In genomic region chr19:23802290-23802689, GRCh38 we compare ENCODE assay signal across 17 cellular contexts. TPM values are rescaled to one million over a fixed set of nuclear protein-coding genes. Genes with fewer than 3 reads are reported as not detected.
DNase-seq lines count a peak whose midpoint lies in the region; ATAC-seq and TF ChIP-seq lines count a peak whose summit lies in the region.
"Had no signal": no experiment of that assay in that cellular context is flagged by ENCODE, and none has a peak within 500 bp of the region (broad histone marks: within the 10 kb centered on the region; RNA-seq: fewer than 3 reads in every experiment).

No MANE protein-coding gene starts in this region.

- peak overlapping the region; percentile 1 for H3K27ac ChIP-seq in KOPT-K1 (ENCODE audit: low read depth, low read length, poor library complexity, severe bottlenecking)
- H3K27ac ChIP-seq: BLaER1, SJCRH30, transverse colon had no signal

- CTCF ChIA-PET in activated CD4-positive, alpha-beta T cell treated with anti-CD3 and anti-CD28 coated beads for 36 hours (lab: Charles Lee), result interaction anchor here (1.2 kb wide), 1 partner anchor 16 kb away, joined by 3 read pairs; no protein-coding TSS in a partner anchor

- H3K9me3 Mint-ChIP-seq in activated CD4-positive, alpha-beta T cell treated with anti-CD3 and anti-CD28 coated beads for 36 hours (ENCODE audit: low read depth), result peaks cover 2% of the 10 kb centered on the region
- H3K9me3 Mint-ChIP-seq in activated T-helper 1 cell treated with anti-CD3 and anti-CD28 coated beads, Interleukin-12 subunit alpha, Interleukin-12 subunit beta, Interleukin-2, Interleukin-4 antibody, amounts not matched to agents 30 ng/mL and 10 ng/mL and 1 ng/mL, durations not matched to agents 14 hours and 24 hours and 36 hours, result peaks cover 26% of the 10 kb centered on the region

- peak overlapping the region; percentile 42 for H3K4me3 Mint-ChIP-seq in activated CD4-positive, alpha-beta T cell treated with anti-CD3 and anti-CD28 coated beads for 36 hours
- peak overlapping the region; percentile 57 for H3K4me3 Mint-ChIP-seq in activated T-helper 1 cell treated with anti-CD3 and anti-CD28 coated beads, Interleukin-12 subunit alpha, Interleukin-12 subunit beta, Interleukin-2, Interleukin-4 antibody, amounts not matched to agents 30 ng/mL and 10 ng/mL and 1 ng/mL, durations not matched to agents 14 hours and 24 hours and 36 hours

- intact Hi-C loops in activated CD4-positive, alpha-beta T cell treated with anti-CD3 and anti-CD28 coated beads for 36 hours (cut with DNase I, micrococcal nuclease), result loop anchor here in 1 of 2 experiments (5.0 kb wide), 1 partner anchor 115 kb away; the partner anchor contains the start of gene ZNF675
- intact Hi-C loops in activated T-helper 1 cell treated with anti-CD3 and anti-CD28 coated beads, Interleukin-12 subunit alpha, Interleukin-12 subunit beta, Interleukin-2, Interleukin-4 antibody, amounts not matched to agents 30 ng/mL and 10 ng/mL and 1 ng/mL, durations not matched to agents 14 hours and 24 hours and 36 hours (cut with micrococcal nuclease), result no loop called here

- H3K36me3 ChIP-seq in KOPT-K1 (ENCODE audit: insufficient read depth, low read length), result no peaks in the 10 kb centered on the region
- H3K36me3 ChIP-seq: BLaER1, transverse colon had no signal

- peak; percentile 14 for DNase-seq in activated CD4-positive, alpha-beta T cell treated with anti-CD3 and anti-CD28 coated beads for 36 hours
- DNase-seq in activated CD4-positive, alpha-beta T cell treated with anti-CD3 and anti-CD28 coated beads for 1 hour, result no peak
- no peak for DNase-seq in activated T-helper 1 cell treated with anti-CD3 and anti-CD28 coated beads, Interleukin-12 subunit alpha, Interleukin-12 subunit beta, Interleukin-2, Interleukin-4 antibody, amounts not matched to agents 30 ng/mL and 10 ng/mL and 1 ng/mL, durations not matched to agents 14 hours and 24 hours and 36 hours (ENCODE audit: low spot score)
- DNase-seq in iris pigment epithelial cell (ENCODE audit: low read depth), result peak; percentile 68
- DNase-seq in erythroblast (lab: John Stamatoyannopoulos, UW), result no peak
- no peak for DNase-seq in activated gamma-delta T cell (lab: John Stamatoyannopoulos, UW)
- DNase-seq: 8988T, DMS53, head of caudate nucleus, NCI-H1092, NCI-H526 treated with DMSO at 0.1 percent for 48 hours, SJCRH30, transverse colon had no signal

- no peaks in the 10 kb centered on the region for H3K27me3 Mint-ChIP-seq in activated CD4-positive, alpha-beta T cell treated with anti-CD3 and anti-CD28 coated beads for 36 hours
- no peaks in the 10 kb centered on the region for H3K27me3 Mint-ChIP-seq in activated T-helper 1 cell treated with anti-CD3 and anti-CD28 coated beads, Interleukin-12 subunit alpha, Interleukin-12 subunit beta, Interleukin-2, Interleukin-4 antibody, amounts not matched to agents 30 ng/mL and 10 ng/mL and 1 ng/mL, durations not matched to agents 14 hours and 24 hours and 36 hours (ENCODE audit: insufficient read depth)
- H3K27me3 Mint-ChIP-seq: IgD-negative memory B cell had no signal

- peak; percentile 74 for ATAC-seq in activated CD4-positive, alpha-beta T cell treated with anti-CD3 and anti-CD28 coated beads for 36 hours
- no peak for ATAC-seq in HG02642 (IDR thresholded peaks at IDR 0.05; ENCODE audit: poor library complexity, unreplicated experiment)

- peaks cover 29% of the 10 kb centered on the region for H3K4me1 Mint-ChIP-seq in activated CD4-positive, alpha-beta T cell treated with anti-CD3 and anti-CD28 coated beads for 36 hours
- H3K4me1 Mint-ChIP-seq in activated T-helper 1 cell treated with anti-CD3 and anti-CD28 coated beads, Interleukin-12 subunit alpha, Interleukin-12 subunit beta, Interleukin-2, Interleukin-4 antibody, amounts not matched to agents 30 ng/mL and 10 ng/mL and 1 ng/mL, durations not matched to agents 14 hours and 24 hours and 36 hours (ENCODE audit: low read depth), result peaks cover 13% of the 10 kb centered on the region

- no peak for TF ChIP-seq POLR2A in erythroblast (IDR thresholded peaks at IDR 0.05; ENCODE audit: low read length)

- H3K9me3 ChIP-seq in KOPT-K1 (ENCODE audit: insufficient read depth, low read length, poor library complexity, severe bottlenecking), result peaks cover 18% of the 10 kb centered on the region
- H3K9me3 ChIP-seq: SJCRH30 had no signal

- POLR2A ChIA-PET in activated CD4-positive, alpha-beta T cell treated with anti-CD3 and anti-CD28 coated beads for 36 hours (lab: Charles Lee), result interaction anchor here (0.7 kb wide), 1 partner anchor 112 kb away, joined by 3 read pairs; the partner anchor contains the start of gene ZNF726

- peaks cover 6% of the 10 kb centered on the region for H3K36me3 Mint-ChIP-seq in activated CD4-positive, alpha-beta T cell treated with anti-CD3 and anti-CD28 coated beads for 36 hours (ENCODE audit: low read depth)
- peaks cover 3% of the 10 kb centered on the region for H3K36me3 Mint-ChIP-seq in activated T-helper 1 cell treated with anti-CD3 and anti-CD28 coated beads, Interleukin-12 subunit alpha, Interleukin-12 subunit beta, Interleukin-2, Interleukin-4 antibody, amounts not matched to agents 30 ng/mL and 10 ng/mL and 1 ng/mL, durations not matched to agents 14 hours and 24 hours and 36 hours (ENCODE audit: low read depth)
- H3K36me3 Mint-ChIP-seq: IgD-negative memory B cell had no signal

- H3K27ac Mint-ChIP-seq in activated CD4-positive, alpha-beta T cell treated with anti-CD3 and anti-CD28 coated beads for 36 hours, result peak overlapping the region; percentile 82
- H3K27ac Mint-ChIP-seq in activated T-helper 1 cell treated with anti-CD3 and anti-CD28 coated beads, Interleukin-12 subunit alpha, Interleukin-12 subunit beta, Interleukin-2, Interleukin-4 antibody, amounts not matched to agents 30 ng/mL and 10 ng/mL and 1 ng/mL, durations not matched to agents 14 hours and 24 hours and 36 hours, result no peak overlapping the region
- H3K27ac Mint-ChIP-seq: IgD-negative memory B cell had no signal

RNA-seq across cellular contexts. Expression of gene ZNF681, which starts 43.6 kb away (rescaled TPM):
- 1 to 10 TPM; 5.7 to 9.1 TPM for total RNA-seq in activated CD4-positive, alpha-beta T cell treated with anti-CD3 and anti-CD28 coated beads for 36 hours
- total RNA-seq in activated T-helper 1 cell treated with anti-CD3 and anti-CD28 coated beads, Interleukin-12 subunit alpha, Interleukin-12 subunit beta, Interleukin-2, Interleukin-4 antibody, amounts not matched to agents 30 ng/mL and 10 ng/mL and 1 ng/mL, durations not matched to agents 14 hours and 24 hours and 36 hours, result 3.0 and 3.3 TPM in 2 replicates

Comparison
In these comparisons a context has a peak if more than half of its experiments do, and no peak if none do; other contexts are left out.
1. DNase-seq: peak in activated CD4-positive, alpha-beta T cell treated with anti-CD3 and anti-CD28 coated beads for 36 hours (single experiment) and iris pigment epithelial cell (single experiment); none in activated CD4-positive, alpha-beta T cell treated with anti-CD3 and anti-CD28 coated beads for 1 hour (single experiment), activated T-helper 1 cell treated with anti-CD3 and anti-CD28 coated beads, Interleukin-12 subunit alpha, Interleukin-12 subunit beta, Interleukin-2, Interleukin-4 antibody, amounts not matched to agents 30 ng/mL and 10 ng/mL and 1 ng/mL, durations not matched to agents 14 hours and 24 hours and 36 hours (single experiment), erythroblast (0 of 2) and activated gamma-delta T cell (single experiment).